In the genomic region with DNA sequence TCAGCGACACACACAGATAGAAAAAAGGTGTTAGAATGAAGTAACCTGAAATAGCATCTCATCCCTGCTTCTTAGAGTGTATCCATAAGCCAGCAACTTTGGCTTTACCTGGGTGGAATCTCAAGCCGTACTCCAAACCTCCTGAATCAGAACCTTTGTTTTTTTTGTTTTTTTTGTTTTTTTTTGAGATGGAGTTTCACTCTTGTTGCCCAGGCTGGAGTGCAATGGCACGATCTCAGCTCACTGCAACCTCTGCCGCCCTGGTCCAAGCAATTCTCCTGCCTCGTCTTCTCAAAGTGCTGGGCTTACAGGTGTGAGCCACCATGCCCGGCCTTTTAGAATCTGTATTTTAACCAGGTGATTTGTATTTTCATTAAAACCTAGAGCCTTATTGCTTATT, we compare ENCODE assay signal across 32 cellular contexts.
"Had no signal": no experiment of that assay in that cellular context is flagged by ENCODE, and none has a peak within 500 bp of the region (broad histone marks: within the 10 kb centered on the region; RNA-seq: fewer than 3 reads in every experiment).

No MANE protein-coding gene starts in this region.

- H3K4me3 Mint-ChIP-seq: activated CD4-positive, alpha-beta memory T cell treated with anti-CD3 and anti-CD28 coated beads, Interleukin-2, amount 10 ng/mL, durations not matched to agents 7 days and 5 days; activated CD8-positive, alpha-beta memory T cell treated with anti-CD3 and anti-CD28 coated beads, Interleukin-2, amount 10 ng/mL, durations not matched to agents 7 days and 5 days; activated naive CD4-positive, alpha-beta T cell treated with anti-CD3 and anti-CD28 coated beads, Interleukin-2, amount 10 ng/mL, durations not matched to agents 7 days and 5 days; activated naive CD8-positive, alpha-beta T cell had no signal

- H3K27me3 ChIP-seq: body of pancreas, breast epithelium, SJSA1 had no signal

- H3K36me3 ChIP-seq: breast epithelium had no signal

- H3K27me3 Mint-ChIP-seq: activated CD4-positive, alpha-beta memory T cell treated with anti-CD3 and anti-CD28 coated beads, Interleukin-2, amount 10 ng/mL, durations not matched to agents 7 days and 5 days; activated CD8-positive, alpha-beta memory T cell treated with anti-CD3 and anti-CD28 coated beads, Interleukin-2, amount 10 ng/mL, durations not matched to agents 7 days and 5 days; activated naive CD4-positive, alpha-beta T cell treated with anti-CD3 and anti-CD28 coated beads, Interleukin-2, amount 10 ng/mL, durations not matched to agents 7 days and 5 days; activated naive CD8-positive, alpha-beta T cell had no signal

- H3K9me3 Mint-ChIP-seq: activated CD4-positive, alpha-beta memory T cell treated with anti-CD3 and anti-CD28 coated beads, Interleukin-2, amount 10 ng/mL, durations not matched to agents 7 days and 5 days; activated naive CD4-positive, alpha-beta T cell treated with anti-CD3 and anti-CD28 coated beads, Interleukin-2, amount 10 ng/mL, durations not matched to agents 7 days and 5 days had no signal

- DNase-seq: activated CD4-positive, alpha-beta memory T cell treated with anti-CD3 and anti-CD28 coated beads, Interleukin-2, amount 10 ng/mL, durations not matched to agents 7 days and 5 days; activated CD4-positive, alpha-beta T cell treated with anti-CD3 and anti-CD28 coated beads for 1 hour; activated CD4-positive, alpha-beta T cell treated with anti-CD3 and anti-CD28 coated beads for 48 hours; activated CD4-positive, CD25-positive, alpha-beta regulatory T cell; activated CD8-positive, alpha-beta memory T cell treated with anti-CD3 and anti-CD28 coated beads for 24 hours; activated CD8-positive, alpha-beta memory T cell treated with anti-CD3 and anti-CD28 coated beads, Interleukin-2, amount 10 ng/mL, durations not matched to agents 7 days and 5 days; activated CD8-positive, alpha-beta memory T cell treated with anti-CD3 and anti-CD28 coated beads, Interleukin-2, amount 50 U/mL, for 48 hours; activated effector memory CD4-positive, alpha-beta T cell treated with Interleukin-2 at 50 U/mL for 16 hours; activated naive CD4-positive, alpha-beta T cell treated with anti-CD3 and anti-CD28 coated beads, Interleukin-2, amount 10 ng/mL, durations not matched to agents 7 days and 5 days; activated T-cell treated with anti-CD3 and anti-CD28 coated beads, Interleukin-2, amount 50 U/mL, for 48 hours; body of pancreas; Kasumi-1; KBM-7; MM.1S; MV-4-11; NCI-H1092; NCI-H1436 treated with DMSO at 0.1 percent for 48 hours; NCI-H1694 treated with DMSO at 0.1 percent for 48 hours; NCI-H2029; NCI-H345; NCI-H524 treated with DMSO at 0.1 percent for 48 hours; SHP77; SW 1271; T-helper 1 cell; T-helper 2 cell; T-helper 9 cell had no signal

- H3K4me1 ChIP-seq: body of pancreas, breast epithelium had no signal

- H3K9me3 ChIP-seq: body of pancreas, breast epithelium, SJSA1 had no signal

- H3K4me3 ChIP-seq: body of pancreas, breast epithelium, SJSA1 had no signal

- ATAC-seq: activated CD8-positive, alpha-beta memory T cell treated with anti-CD3 and anti-CD28 coated beads, Interleukin-2, amount 10 ng/mL, durations not matched to agents 7 days and 5 days; body of pancreas; Panc1; SK-N-SH treated with all-trans-retinoic acid at 6 μM for 48 hours had no signal

- H3K27ac Mint-ChIP-seq: activated CD4-positive, alpha-beta memory T cell treated with anti-CD3 and anti-CD28 coated beads, Interleukin-2, amount 10 ng/mL, durations not matched to agents 7 days and 5 days; activated CD8-positive, alpha-beta memory T cell treated with anti-CD3 and anti-CD28 coated beads, Interleukin-2, amount 10 ng/mL, durations not matched to agents 7 days and 5 days; activated naive CD4-positive, alpha-beta T cell treated with anti-CD3 and anti-CD28 coated beads, Interleukin-2, amount 10 ng/mL, durations not matched to agents 7 days and 5 days had no signal

- H3K27ac ChIP-seq: body of pancreas, breast epithelium, SJSA1, VCaP had no signal
